17 cellular contexts compared by ENCODE assay signal in genomic region chr9:117095116-117095515, GRCh38.
DNase-seq lines count a peak whose midpoint lies in the region; ATAC-seq, FAIRE-seq and TF ChIP-seq lines count a peak whose summit lies in the region.
"Had no signal": no experiment of that assay in that cellular context is flagged by ENCODE, and none has a peak within 500 bp of the region (broad histone marks: within the 10 kb centered on the region; RNA-seq: fewer than 3 reads in every experiment).

No MANE protein-coding gene starts in this region.

- H3K79me1 ChIP-seq in IMR-90 (ENCODE audit: low read depth in 1 of 2, low read length in 2 of 2): no peaks in the 10 kb centered on the region
- H3K79me1 ChIP-seq in H1 (ENCODE audit: low read depth, low read length): no peaks in the 10 kb centered on the region

- DNase-seq in EH (ENCODE audit: low read depth) (peak; percentile 79), IMR-90 (peak; percentile 8), H1 (ENCODE audit: low read depth in 1 of 2, low spot score in 2 of 2) (no peak), CD14-positive monocyte (ENCODE audit: low spot score) (no peak), PC-3 (no peak)
- DNase-seq in stimulated activated CD4-positive, alpha-beta T cell treated with anti-CD3 and anti-CD28 coated beads, Interleukin-12 subunit alpha, Interleukin-12 subunit beta, amount 100 ng/mL, for 4 hours: no peak
- DNase-seq: BE2C; CD8-positive, alpha-beta T cell; COR-L47; DND-41 had no signal

- TF ChIP-seq CTCF in IMR-90 (conservative IDR thresholded peaks at IDR 0.05; ENCODE audit: low read depth, low read length): no peak
- no peak for TF ChIP-seq CTCF in H1 (IDR thresholded peaks at IDR 0.05; ENCODE audit: control extremely low read depth in 1 of 3, insufficient read depth in 1 of 3, low read depth in 1 of 3, low read length in 3 of 3)
- no peak for TF ChIP-seq CTCF in nephron (IDR thresholded peaks at IDR 0.05; ENCODE audit: unreplicated experiment in 3 of 3)
- TF ChIP-seq CTCF in CD14-positive monocyte (IDR thresholded peaks at IDR 0.05): no peak
- no peak for TF ChIP-seq CTCF in PC-3 (conservative IDR thresholded peaks at IDR 0.05; ENCODE audit: low read depth, low read length)

- no peaks in the 10 kb centered on the region; the same call in 1 of the 2 replicates for H3K23me2 ChIP-seq in H1 (ENCODE audit: low read depth, low read length)

- H3K4me3 ChIP-seq in IMR-90 (ENCODE audit: insufficient read depth, low read depth, low read length) (no peak overlapping the region), H1 (ENCODE audit: extremely low read depth in 1 of 4, insufficient read depth in 2 of 4, low read depth in 3 of 4, low read length in 4 of 4) (no peak overlapping the region), PC-3 (ENCODE audit: low read length) (no peak overlapping the region)

- 0 out of 2 replicates have a peak overlapping the region, but pooled peaks have one; percentile 32 for H2BK120ac ChIP-seq in IMR-90 (ENCODE audit: low read depth, low read length)
- no peak overlapping the region for H2BK120ac ChIP-seq in H1 (replicated peaks; ENCODE audit: low read depth, low read length)

- BruUV-seq in IMR-90 (replicated peaks; lab: Mats Ljungman, UMichigan) (no TSS peak), PC-3 (replicated peaks; lab: Mats Ljungman, UMichigan) (no TSS peak)

- H3K4me3 Mint-ChIP-seq in nephron (no peak overlapping the region), CD14-positive monocyte (no peak overlapping the region)
- H3K4me3 Mint-ChIP-seq: CD8-positive, alpha-beta T cell had no signal

- H3K27ac ChIP-seq in IMR-90 (ENCODE audit: insufficient read depth, low read length): peak overlapping the region; percentile 76; the same call in 1 of the 2 replicates
- no peak overlapping the region for H3K27ac ChIP-seq in H1 (ENCODE audit: low read depth, low read length)
- no peak overlapping the region for H3K27ac ChIP-seq in PC-3 (ENCODE audit: low read length)
- H3K27ac ChIP-seq: C4-2B had no signal

- H2BK20ac ChIP-seq in IMR-90 (ENCODE audit: low read depth, low read length) (peak overlapping the region; percentile 14; the same call in 1 of the 2 replicates), H1 (ENCODE audit: low read length) (peak overlapping the region; percentile 23; the same call in 1 of the 2 replicates)

- no peaks in the 10 kb centered on the region for H3K36me3 ChIP-seq in IMR-90 (ENCODE audit: control insufficient read depth, insufficient read depth, low read length)
- H3K36me3 ChIP-seq in H1 (ENCODE audit: control insufficient read depth in 2 of 4, insufficient read depth in 4 of 4, low read length in 3 of 4): no peaks in the 10 kb centered on the region
- H3K36me3 ChIP-seq in PC-3 (ENCODE audit: low read depth, low read length): no peaks in the 10 kb centered on the region

- H3K4ac ChIP-seq in IMR-90 (ENCODE audit: low read depth, low read length) (0 out of 2 replicates have a peak overlapping the region, but pooled peaks have one; percentile 43), H1 (replicated peaks; ENCODE audit: insufficient read length, low read depth, low read length) (no peak overlapping the region)

- peak overlapping the region; percentile 62; the same call in 1 of the 2 replicates for H2BK12ac ChIP-seq in H1 (ENCODE audit: low read depth, low read length)

- H3K36me3 Mint-ChIP-seq in nephron (ENCODE audit: low read depth) (no peaks in the 10 kb centered on the region), CD14-positive monocyte (no peaks in the 10 kb centered on the region)
- H3K36me3 Mint-ChIP-seq: CD8-positive, alpha-beta T cell had no signal

- no peaks in the 10 kb centered on the region for H3K79me2 ChIP-seq in H1 (ENCODE audit: control insufficient read depth in 1 of 2, insufficient read depth in 2 of 2, low read length in 2 of 2)
- no peaks in the 10 kb centered on the region for H3K79me2 ChIP-seq in PC-3 (ENCODE audit: low read length)

- H3K23ac ChIP-seq in IMR-90 (ENCODE audit: low read depth, low read length) (no peak overlapping the region), H1 (ENCODE audit: insufficient read length) (no peak overlapping the region)

- in situ Hi-C loops in IMR-90 (cut with MboI; ENCODE audit: low sequenced_read_pairs): no loop called here

- H2BK5ac ChIP-seq in IMR-90 (ENCODE audit: low read depth, low read length, poor library complexity, severe bottlenecking) (no peak overlapping the region), H1 (ENCODE audit: low read depth, low read length) (no peak overlapping the region)

- H3K27me3 ChIP-seq in IMR-90 (ENCODE audit: control insufficient read depth, insufficient read depth, low read length) (no peaks in the 10 kb centered on the region), H1 (replicated peaks in 1 of 4; ENCODE audit: control insufficient read depth in 3 of 4, extremely low read depth in 1 of 4, insufficient read depth in 3 of 4, low read length in 3 of 4) (no peaks in the 10 kb centered on the region), PC-3 (ENCODE audit: low read length) (no peaks in the 10 kb centered on the region)
- H3K27me3 ChIP-seq: BE2C had no signal

- no peak overlapping the region for H2AK9ac ChIP-seq in IMR-90 (replicated peaks; ENCODE audit: low read depth, low read length, poor library complexity)

- H3K9me3 ChIP-seq in IMR-90 (ENCODE audit: control insufficient read depth, insufficient read depth, low read length): no peaks in the 10 kb centered on the region
- no peaks in the 10 kb centered on the region for H3K9me3 ChIP-seq in H1 (ENCODE audit: insufficient read depth in 2 of 2, low read depth in 1 of 2, low read length in 1 of 2)
- H3K9me3 ChIP-seq in PC-3 (ENCODE audit: low read length): no peaks in the 10 kb centered on the region
- H3K9me3 ChIP-seq: BE2C had no signal

- H4K91ac ChIP-seq in IMR-90 (ENCODE audit: insufficient read depth, low read depth, low read length): peak overlapping the region; percentile 49; the same call in 1 of the 2 replicates
- H4K91ac ChIP-seq in H1 (replicated peaks; ENCODE audit: insufficient read length, low read length): peak overlapping the region; percentile 25

- WGBS in IMR-90 (ENCODE audit: extremely low coverage in 2 of 2, insufficient read length in 1 of 2), 2 experiments: no CpG with 5 or more reads among the region's 3 CpGs
- WGBS in H1 (ENCODE audit: extremely low coverage in 1 of 2, insufficient coverage in 1 of 2, insufficient read length in 1 of 2, insufficient replicate concordance in 2 of 2, low coverage in 1 of 2, low lambda C conversion rate in 2 of 2, missing lambda C conversion rate in 1 of 2), 2 experiments: 92% methylated on average over 3 of the region's 3 CpGs; no CpG with 5 or more reads in 1 of the 2 experiments

- H3K4me2 ChIP-seq in IMR-90 (ENCODE audit: low read depth, low read length) (no peak overlapping the region), H1 (ENCODE audit: insufficient read depth in 1 of 2, low read depth in 2 of 2, low read length in 2 of 2) (no peak overlapping the region), PC-3 (ENCODE audit: low read length) (no peak overlapping the region)

- TF ChIP-seq POLR2A in IMR-90 (IDR thresholded peaks at IDR 0.05; ENCODE audit: low read depth, low read length) (no peak), H1 (IDR thresholded peaks at IDR 0.05; ENCODE audit: control extremely low read depth in 1 of 2, low read depth in 2 of 2, low read length in 2 of 2) (no peak)

- no peaks in the 10 kb centered on the region for H3K9me1 ChIP-seq in IMR-90 (ENCODE audit: insufficient read depth, low read length)

- FAIRE-seq in H1 (lab: Jason Lieb, UNC): no peak
- FAIRE-seq: A204.1, D721Med, HepG2, HTR-8/SVneo had no signal

- H3K4me1 ChIP-seq in IMR-90 (ENCODE audit: control insufficient read depth, insufficient read depth, low read length): peaks cover 2% of the 10 kb centered on the region; the same call in 1 of the 2 replicates
- peaks cover 6 to 31% (median 21%) of the 10 kb centered on the region in 4 experiments for H3K4me1 ChIP-seq in H1 (replicated peaks in 1 of 4; ENCODE audit: control insufficient read depth in 3 of 4, insufficient read depth in 4 of 4, low read length in 3 of 4)
- H3K4me1 ChIP-seq in PC-3 (ENCODE audit: insufficient read depth, low read length): no peaks in the 10 kb centered on the region

- H3K14ac ChIP-seq in IMR-90 (replicated peaks; ENCODE audit: low read depth, low read length): no peak overlapping the region
- H3K14ac ChIP-seq in H1 (ENCODE audit: insufficient read length): no peak overlapping the region

- intact Hi-C loops in IMR-90 (cut with micrococcal nuclease): no loop called here
- intact Hi-C loops in CD14-positive monocyte (cut with micrococcal nuclease): no loop called here
- intact Hi-C loops in PC-3 (cut with micrococcal nuclease): no loop called here

- H3K56ac ChIP-seq in IMR-90 (ENCODE audit: extremely low read depth, insufficient read depth, low read length) (no peak overlapping the region), H1 (replicated peaks; ENCODE audit: insufficient read length, low read depth, low read length) (no peak overlapping the region)

- H2AFZ ChIP-seq in IMR-90 (replicated peaks; ENCODE audit: low read length, poor library complexity): no peak overlapping the region
- no peak overlapping the region for H2AFZ ChIP-seq in H1 (ENCODE audit: low read length)
- H2AFZ ChIP-seq in PC-3 (ENCODE audit: low read length): no peak overlapping the region

- TF ChIP-seq RAD21 in IMR-90 (IDR thresholded peaks at IDR 0.05; ENCODE audit: low read length) (no peak), H1 (IDR thresholded peaks at IDR 0.05 in 1 of 2, conservative IDR thresholded peaks at IDR 0.05 in 1 of 2; ENCODE audit: low read depth in 2 of 2, low read length in 2 of 2) (no peak)

- dilution Hi-C loops in IMR-90 (cut with HindIII; ENCODE audit: low sequenced_read_pairs, unreplicated experiment): no loop called here

- H4K8ac ChIP-seq in IMR-90 (ENCODE audit: low read depth in 2 of 2, low read length in 2 of 2) (no peak overlapping the region), H1 (ENCODE audit: extremely low read depth, insufficient read depth, low read length) (no peak overlapping the region)

- no peaks in the 10 kb centered on the region for H3K9me2 ChIP-seq in PC-3 (replicated peaks; ENCODE audit: low read length)

- no peaks in the 10 kb centered on the region for H3F3A ChIP-seq in PC-3 (ENCODE audit: low read length, unreplicated experiment)

- H2BK15ac ChIP-seq in IMR-90 (ENCODE audit: low read depth, low read length) (no peak overlapping the region), H1 (ENCODE audit: low read length) (peak overlapping the region; percentile 97; the same call in 1 of the 2 replicates)

- H4K20me1 ChIP-seq in IMR-90 (ENCODE audit: insufficient read depth, low read length) (no peaks in the 10 kb centered on the region), H1 (replicated peaks in 1 of 2; ENCODE audit: control insufficient read depth in 1 of 2, insufficient read depth in 2 of 2, low read length in 2 of 2) (no peaks in the 10 kb centered on the region), PC-3 (ENCODE audit: low read length) (no peaks in the 10 kb centered on the region)

- H3K18ac ChIP-seq in IMR-90 (ENCODE audit: low read depth, low read length) (no peak overlapping the region), H1 (ENCODE audit: extremely low read depth, low read length) (no peak overlapping the region)

- H3K9ac ChIP-seq in IMR-90 (ENCODE audit: low read depth, low read length) (no peak overlapping the region), H1 (replicated peaks in 1 of 4; ENCODE audit: extremely low read depth in 1 of 4, low read depth in 3 of 4, low read length in 3 of 4) (no peak overlapping the region), PC-3 (ENCODE audit: low read length) (no peak overlapping the region)

- H2AK5ac ChIP-seq in IMR-90 (ENCODE audit: low read depth, low read length): no peak overlapping the region
- no peak overlapping the region for H2AK5ac ChIP-seq in H1 (ENCODE audit: low read depth, low read length)

- no peak for ATAC-seq in IMR-90 (ENCODE audit: low read depth)
- ATAC-seq in PC-3: no peak
- ATAC-seq: CD8-positive, alpha-beta T cell; HCT116; HepG2 had no signal

- CTCF ChIA-PET in IMR-90 (lab: Yijun Ruan, JAX) (no interaction called here), H1 (lab: Charles Lee; ENCODE audit: partially characterized antibody) (interaction anchor here (1.1 to 2.1 kb wide), 5 partner anchors 10 to 528 kb away, joined by 3 to 8 read pairs (median 4); no protein-coding TSS in a partner anchor), PC-3 (lab: Charles Lee) (no interaction called here)

- H4K5ac ChIP-seq in IMR-90 (ENCODE audit: low read depth, low read length) (no peak overlapping the region), H1 (ENCODE audit: insufficient read length, low read depth, low read length) (no peak overlapping the region)

- H3K27me3 Mint-ChIP-seq in nephron (ENCODE audit: low read depth) (peaks cover 29% of the 10 kb centered on the region), CD14-positive monocyte (ENCODE audit: low read depth in 3 of 3) (peaks cover 2 to 3% (median 3%) of the 10 kb centered on the region in 3 donors)

- POLR2A ChIA-PET in IMR-90 (lab: Charles Lee; ENCODE audit: unreplicated experiment) (no interaction called here), H1 (lab: Charles Lee; ENCODE audit: partially characterized antibody) (no interaction called here), PC-3 (lab: Charles Lee; ENCODE audit: unreplicated experiment) (no interaction called here)

- H3K9me3 Mint-ChIP-seq in nephron: no peaks in the 10 kb centered on the region
- no peaks in the 10 kb centered on the region for H3K9me3 Mint-ChIP-seq in CD14-positive monocyte

- peaks cover 29% of the 10 kb centered on the region for H3K4me1 Mint-ChIP-seq in nephron
- H3K4me1 Mint-ChIP-seq in CD14-positive monocyte: no peaks in the 10 kb centered on the region

- no peak for TF ChIP-seq EP300 in H1 (IDR thresholded peaks at IDR 0.05; ENCODE audit: borderline replicate concordance in 1 of 2, low read depth in 2 of 2, low read length in 2 of 2)

- H3K27ac Mint-ChIP-seq in nephron (peak overlapping the region in 2 of 3 experiments; percentile 46 to 62), CD14-positive monocyte (no peak overlapping the region)
- H3K27ac Mint-ChIP-seq: CD8-positive, alpha-beta T cell had no signal

Comparison
In these comparisons a context has a peak if more than half of its experiments do, and no peak if none do; other contexts are left out.
1. DNase-seq: peak in EH (single experiment) and IMR-90 (single experiment); none in H1 (0 of 2), stimulated activated CD4-positive, alpha-beta T cell treated with anti-CD3 and anti-CD28 coated beads, Interleukin-12 subunit alpha, Interleukin-12 subunit beta, amount 100 ng/mL, for 4 hours (single experiment), CD14-positive monocyte (single experiment) and PC-3 (single experiment).
2. H3K27ac Mint-ChIP-seq: peak in nephron (2 of 3); none in CD14-positive monocyte (0 of 7).